8 cellular contexts compared by ENCODE assay signal in the genomic region with DNA sequence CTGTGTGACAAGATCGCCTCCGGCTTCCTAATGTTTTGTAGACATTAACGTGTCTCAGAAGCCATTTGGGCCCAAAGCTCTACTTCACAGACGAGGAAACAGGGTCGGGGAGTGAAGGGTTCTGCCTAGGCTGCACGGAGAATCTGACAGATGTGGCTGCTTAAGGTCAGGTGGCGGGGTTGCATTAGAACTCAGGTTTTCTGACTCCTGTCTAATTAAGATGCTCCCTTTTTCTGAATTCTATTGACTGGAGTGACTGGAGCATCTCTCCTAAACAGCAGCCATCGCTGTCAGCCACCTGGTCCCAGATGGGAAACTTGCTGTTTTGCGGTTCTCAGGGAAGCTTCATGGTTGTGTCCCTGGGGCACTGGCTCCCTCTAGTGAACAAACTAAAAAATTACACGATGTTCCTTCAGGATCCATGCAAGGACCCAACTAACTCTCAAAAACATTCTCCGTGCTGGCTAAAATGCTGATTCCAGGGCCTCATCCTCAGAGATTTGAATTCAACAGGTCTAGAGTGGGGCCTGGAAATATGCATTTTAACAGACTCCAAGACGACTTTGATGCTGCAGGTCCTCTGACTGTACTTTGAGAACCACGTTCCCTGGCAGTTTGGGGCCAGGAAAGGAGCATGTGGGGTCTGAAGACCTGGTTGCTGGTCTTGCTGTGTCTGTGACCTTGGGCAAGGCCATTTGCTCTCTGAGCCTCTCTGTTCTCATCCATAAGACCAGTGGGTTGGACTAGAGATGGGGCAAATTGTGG.
DNase-seq lines count a peak whose midpoint lies in the region; ATAC-seq and TF ChIP-seq lines count a peak whose summit lies in the region.

No MANE protein-coding gene starts in this region.

- TF ChIP-seq EP300 in suprapubic skin (IDR thresholded peaks at IDR 0.05): no peak

- H3K4me1 ChIP-seq in suprapubic skin: peaks cover 8% of the 10 kb centered on the region

- H3K4me3 ChIP-seq in GM12865 (ENCODE audit: low read depth, low read length) (no peak overlapping the region), epithelial cell of esophagus (ENCODE audit: low read length) (no peak overlapping the region), suprapubic skin (no peak overlapping the region)

- no peak for TF ChIP-seq POLR2A in suprapubic skin (IDR thresholded peaks at IDR 0.05)

- H3K27ac ChIP-seq in 22Rv1: no peak overlapping the region
- no peak overlapping the region for H3K27ac ChIP-seq in suprapubic skin

- DNase-seq in GM12865 (ENCODE audit: low read depth) (peak; percentile 86), NCI-H2171 (lab: John Stamatoyannopoulos, UW) (peak; percentile 77), epithelial cell of esophagus (ENCODE audit: low read depth) (peak; percentile 60), midbrain (lab: John Stamatoyannopoulos, UW) (peak; percentile 46), suprapubic skin (ENCODE audit: low spot score in 2 of 2) (peak; percentile 24 to 66)
- DNase-seq in activated CD4-positive, alpha-beta T cell treated with anti-CD3 and anti-CD28 coated beads, Interleukin-2, amount 50 U/mL, for 4 hours: peak; percentile 8 to 20

- 47% methylated on average over 13 of the region's 13 CpGs for WGBS in suprapubic skin

- ATAC-seq in HG02970 (IDR thresholded peaks at IDR 0.05; ENCODE audit: low FRiP score, unreplicated experiment): no peak

- H3K9me3 ChIP-seq in suprapubic skin: peaks cover 8% of the 10 kb centered on the region

- H3K27me3 ChIP-seq in suprapubic skin: peaks cover 9% of the 10 kb centered on the region

- H3K36me3 ChIP-seq in suprapubic skin: no peaks in the 10 kb centered on the region

- TF ChIP-seq CTCF in 22Rv1 (IDR thresholded peaks at IDR 0.05) (peak; percentile 82), GM12865 (IDR thresholded peaks at IDR 0.05; ENCODE audit: insufficient read depth, low read depth, low read length, missing control alignments) (peak; percentile 76), epithelial cell of esophagus (IDR thresholded peaks at IDR 0.05; ENCODE audit: insufficient read depth, low read depth, low read length, missing control alignments) (peak; percentile 75), suprapubic skin (IDR thresholded peaks at IDR 0.05) (peak; percentile 45 to 65)

Comparison
In these comparisons a context has a peak if more than half of its experiments do, and no peak if none do; other contexts are left out.
1. DNase-seq: peak in every context shown above with its lines; median percentile 86 in GM12865; 77 in NCI-H2171; 60 in epithelial cell of esophagus; 46 in midbrain; 45 in suprapubic skin; 14 in activated CD4-positive, alpha-beta T cell treated with anti-CD3 and anti-CD28 coated beads, Interleukin-2, amount 50 U/mL, for 4 hours.